ENCODE assay signal across 25 cellular contexts in the genomic region with DNA sequence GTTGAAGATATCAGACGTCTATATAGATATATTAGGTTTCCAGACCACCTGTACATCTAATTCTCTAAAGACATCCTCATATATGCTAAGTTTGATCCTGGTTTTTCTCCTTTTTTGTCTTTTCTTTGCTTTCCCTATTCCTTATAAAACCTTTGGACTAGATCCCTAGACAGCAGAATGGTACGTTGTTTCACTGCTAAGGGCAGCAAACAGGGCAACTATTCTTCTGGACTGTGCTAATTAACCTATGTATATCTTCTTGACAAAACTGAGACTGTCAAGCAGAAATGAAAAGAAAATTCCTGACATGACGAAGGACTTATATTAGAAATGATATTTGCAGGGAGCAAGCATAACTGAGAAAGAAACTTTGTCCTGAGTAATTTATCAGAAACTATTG. TPM values are rescaled to one million over a fixed set of nuclear protein-coding genes. Genes with fewer than 3 reads are reported as not detected.
"Had no signal": no experiment of that assay in that cellular context is flagged by ENCODE, and none has a peak within 500 bp of the region (broad histone marks: within the 10 kb centered on the region; RNA-seq: fewer than 3 reads in every experiment).

No MANE protein-coding gene starts in this region.

- DNase-seq: activated CD4-positive, alpha-beta memory T cell treated with anti-CD3 and anti-CD28 coated beads for 36 hours; activated CD4-positive, alpha-beta T cell treated with anti-CD3 and anti-CD28 coated beads for 36 hours; activated CD4-positive, alpha-beta T cell treated with anti-CD3 and anti-CD28 coated beads, Interleukin-2, amount 10 ng/mL, durations not matched to agents 24 days and 14 days; activated CD4-positive, CD25-positive, alpha-beta regulatory T cell; activated CD4-positive, CD25-positive, alpha-beta regulatory T cell treated with anti-CD3 and anti-CD28 coated beads, Interleukin-2, amount 50 U/mL, for 72 hours; activated CD8-positive, alpha-beta memory T cell treated with anti-CD3 and anti-CD28 coated beads, Interleukin-2, amount 10 ng/mL, durations not matched to agents 7 days and 5 days; activated CD8-positive, alpha-beta memory T cell treated with anti-CD3 and anti-CD28 coated beads, Interleukin-2, amount 50 U/mL, for 4 hours; activated CD8-positive, alpha-beta T cell treated with anti-CD3 and anti-CD28 coated beads, Interleukin-2, amount 10 ng/mL, durations not matched to agents 7 days and 5 days; activated gamma-delta T cell; activated naive CD4-positive, alpha-beta T cell; activated naive CD4-positive, alpha-beta T cell treated with anti-CD3 and anti-CD28 coated beads, Interleukin-2, amount 10 ng/mL, durations not matched to agents 7 days and 5 days; activated naive CD8-positive, alpha-beta T cell treated with anti-CD3 and anti-CD28 coated beads, Interleukin-2, amount 10 ng/mL, durations not matched to agents 7 days and 5 days; activated T-cell treated with anti-CD3 and anti-CD28 coated beads for 4 hours; activated T-cell treated with anti-CD3 and anti-CD28 coated beads, Interleukin-2, amount 50 U/mL, for 24 hours; activated T-cell treated with anti-CD3 and anti-CD28 coated beads, Interleukin-2, amount 50 U/mL, for 72 hours; central memory CD4-positive, alpha-beta T cell; cerebellar nuclear complex; colonic mucosa; effector CD8-positive, alpha-beta T cell; esophagus squamous epithelium; foreskin melanocyte; heart left ventricle; T-helper 2 cell had no signal

- ATAC-seq: activated CD4-positive, alpha-beta T cell treated with anti-CD3 and anti-CD28 coated beads for 36 hours; activated CD8-positive, alpha-beta memory T cell treated with anti-CD3 and anti-CD28 coated beads, Interleukin-2, amount 10 ng/mL, durations not matched to agents 7 days and 5 days; activated CD8-positive, alpha-beta T cell treated with anti-CD3 and anti-CD28 coated beads, Interleukin-2, amount 10 ng/mL, durations not matched to agents 7 days and 5 days; activated naive CD4-positive, alpha-beta T cell treated with anti-CD3 and anti-CD28 coated beads, Interleukin-2, amount 50 U/mL, for 72 hours; activated T-cell treated with anti-CD3 and anti-CD28 coated beads, Interleukin-2, amount 50 U/mL, for 72 hours; gastroesophageal sphincter; heart left ventricle had no signal

RNA-seq across cellular contexts. Expression of a gene that starts 19.1 kb away (rescaled TPM):
- total RNA-seq: activated CD4-positive, alpha-beta T cell treated with anti-CD3 and anti-CD28 coated beads, Interleukin-2, amount 10 ng/mL, durations not matched to agents 24 days and 14 days; activated naive CD4-positive, alpha-beta T cell treated with anti-CD3 and anti-CD28 coated beads, Interleukin-2, amount 50 U/mL, for 72 hours had no signal
